8 cellular contexts compared by ENCODE assay signal in genomic region chr22:41091139-41092022, GRCh38. TPM values are rescaled to one million over a fixed set of nuclear protein-coding genes. Genes with fewer than 3 reads are reported as not detected.
DNase-seq lines count a peak whose midpoint lies in the region; ATAC-seq and TF ChIP-seq lines count a peak whose summit lies in the region.

No MANE protein-coding gene starts in this region.

- no peak overlapping the region for H2AFZ ChIP-seq in GM23338

- H3K27ac ChIP-seq in DOHH2 (ENCODE audit: low read depth, low read length) (peak overlapping the region; percentile 94), GM23338 (ENCODE audit: low read depth) (peak overlapping the region; percentile 99)

- no peaks in the 10 kb centered on the region for H3K27me3 ChIP-seq in DOHH2 (ENCODE audit: control insufficient read depth, low read length)
- no peaks in the 10 kb centered on the region for H3K27me3 ChIP-seq in GM23338 (ENCODE audit: insufficient read depth)

- H3K4me1 ChIP-seq in DOHH2 (ENCODE audit: control insufficient read depth, low read length), result peaks cover 23% of the 10 kb centered on the region
- peaks cover 18% of the 10 kb centered on the region for H3K4me1 ChIP-seq in GM23338 (ENCODE audit: insufficient read depth)

- peaks cover 27% of the 10 kb centered on the region for H4K20me1 ChIP-seq in DOHH2 (ENCODE audit: control insufficient read depth, insufficient read depth, low read depth, low read length)
- peaks cover 27% of the 10 kb centered on the region for H4K20me1 ChIP-seq in GM23338 (replicated peaks; ENCODE audit: insufficient read depth)

- H3K4me2 ChIP-seq in DOHH2 (ENCODE audit: low read length) (peak overlapping the region; percentile 77), GM23338 (peak overlapping the region; percentile 75)

- H3K4me1 Mint-ChIP-seq in GM23338 (peaks cover 23% of the 10 kb centered on the region), naive B cell (peaks cover 29 to 40% (median 35%) of the 10 kb centered on the region in 3 donors)
- peaks cover 20% of the 10 kb centered on the region for H3K4me1 Mint-ChIP-seq in activated T-helper 17 cell treated with anti-CD3 and anti-CD28 coated beads, Interleukin-2, amount 50 U/mL, for 72 hours
- H3K4me1 Mint-ChIP-seq in stimulated activated effector memory CD8-positive, alpha-beta T cell treated with anti-CD3 and anti-CD28 coated beads, Interleukin-12 subunit alpha, Interleukin-12 subunit beta, amount 100 ng/mL, for 72 hours, result peaks cover 26% of the 10 kb centered on the region

- H3K4me3 Mint-ChIP-seq in GM23338, result peak overlapping the region; percentile 92
- peak overlapping the region; percentile 96 for H3K4me3 Mint-ChIP-seq in activated T-helper 17 cell treated with anti-CD3 and anti-CD28 coated beads, Interleukin-2, amount 50 U/mL, for 72 hours
- H3K4me3 Mint-ChIP-seq in naive B cell, result peak overlapping the region; percentile 92 to 100 (median 96)
- H3K4me3 Mint-ChIP-seq in stimulated activated effector memory CD8-positive, alpha-beta T cell treated with anti-CD3 and anti-CD28 coated beads, Interleukin-12 subunit alpha, Interleukin-12 subunit beta, amount 100 ng/mL, for 72 hours, result peak overlapping the region; percentile 98

- no peak for TF ChIP-seq CTCF in DOHH2 (IDR thresholded peaks at IDR 0.05; ENCODE audit: low read depth, low read length, poor library complexity, severe bottlenecking)
- TF ChIP-seq CTCF in GM23338 (conservative IDR thresholded peaks at IDR 0.05; ENCODE audit: low read depth in 2 of 2), result no peak

- peak overlapping the region; percentile 83 for H3K4me3 ChIP-seq in DOHH2 (ENCODE audit: low read length)
- peak overlapping the region; percentile 90 for H3K4me3 ChIP-seq in GM23338

- no peaks in the 10 kb centered on the region for H3K9me3 ChIP-seq in DOHH2 (ENCODE audit: control insufficient read depth, insufficient read depth, low read length)

- H3K36me3 ChIP-seq in DOHH2 (ENCODE audit: control insufficient read depth, low read length) (peaks cover 40% of the 10 kb centered on the region), GM23338 (ENCODE audit: insufficient read depth) (no peaks in the 10 kb centered on the region)

- DNase-seq in GM23338 (ENCODE audit: low spot score), result peak; percentile 99
- peak; percentile 98 for DNase-seq in LHCN-M2 (ENCODE audit: low read depth)
- DNase-seq in RPMI7951 (ENCODE audit: low read depth), result peak; percentile 96
- DNase-seq in fibroblast of gingiva (ENCODE audit: low read depth), result peak; percentile 99
- DNase-seq in naive B cell, result peak; percentile 99
- peak; percentile 98 to 99 for DNase-seq in stimulated activated effector memory CD8-positive, alpha-beta T cell treated with anti-CD3 and anti-CD28 coated beads, Interleukin-12 subunit alpha, Interleukin-12 subunit beta, amount 100 ng/mL, for 72 hours (ENCODE audit: low spot score in 2 of 2)

- peaks cover 46% of the 10 kb centered on the region for H3K79me2 ChIP-seq in DOHH2 (ENCODE audit: control insufficient read depth, low read length)
- H3K79me2 ChIP-seq in GM23338 (replicated peaks; ENCODE audit: insufficient read depth), result peaks cover 41% of the 10 kb centered on the region

- peak overlapping the region; percentile 99 for H3K27ac Mint-ChIP-seq in GM23338
- H3K27ac Mint-ChIP-seq in activated T-helper 17 cell treated with anti-CD3 and anti-CD28 coated beads, Interleukin-2, amount 50 U/mL, for 72 hours, result peak overlapping the region; percentile 100
- peak overlapping the region; percentile 97 to 100 (median 100) for H3K27ac Mint-ChIP-seq in naive B cell
- peak overlapping the region; percentile 99 for H3K27ac Mint-ChIP-seq in stimulated activated effector memory CD8-positive, alpha-beta T cell treated with anti-CD3 and anti-CD28 coated beads, Interleukin-12 subunit alpha, Interleukin-12 subunit beta, amount 100 ng/mL, for 72 hours

- H3K9me3 Mint-ChIP-seq in GM23338, result no peaks in the 10 kb centered on the region; the same call in 1 of the 3 replicates
- H3K9me3 Mint-ChIP-seq in activated T-helper 17 cell treated with anti-CD3 and anti-CD28 coated beads, Interleukin-2, amount 50 U/mL, for 72 hours, result no peaks in the 10 kb centered on the region
- H3K9me3 Mint-ChIP-seq in naive B cell, result no peaks in the 10 kb centered on the region
- no peaks in the 10 kb centered on the region for H3K9me3 Mint-ChIP-seq in stimulated activated effector memory CD8-positive, alpha-beta T cell treated with anti-CD3 and anti-CD28 coated beads, Interleukin-12 subunit alpha, Interleukin-12 subunit beta, amount 100 ng/mL, for 72 hours

- H3K9me2 ChIP-seq in DOHH2 (replicated peaks; ENCODE audit: control insufficient read depth, low read length), result no peaks in the 10 kb centered on the region
- H3K9me2 ChIP-seq in GM23338 (ENCODE audit: insufficient read depth), result no peaks in the 10 kb centered on the region

- ATAC-seq in GM23338 (peak; percentile 82), naive B cell (ENCODE audit: low read depth in 2 of 2) (peak; percentile 79 to 80)
- peak; percentile 94 for ATAC-seq in activated T-helper 17 cell treated with anti-CD3 and anti-CD28 coated beads, Interleukin-2, amount 50 U/mL, for 72 hours (replicated peaks)
- ATAC-seq in stimulated activated effector memory CD8-positive, alpha-beta T cell treated with anti-CD3 and anti-CD28 coated beads, Interleukin-12 subunit alpha, Interleukin-12 subunit beta, amount 100 ng/mL, for 72 hours, result peak; percentile 94

- H3F3A ChIP-seq in DOHH2 (ENCODE audit: control insufficient read depth, insufficient read depth) (no peaks in the 10 kb centered on the region), GM23338 (replicated peaks; ENCODE audit: low read depth) (no peaks in the 10 kb centered on the region)

- H3K36me3 Mint-ChIP-seq in GM23338 (ENCODE audit: low read depth) (peaks cover 26% of the 10 kb centered on the region), naive B cell (peaks cover 6 to 8% of the 10 kb centered on the region in 2 donors)
- H3K36me3 Mint-ChIP-seq in activated T-helper 17 cell treated with anti-CD3 and anti-CD28 coated beads, Interleukin-2, amount 50 U/mL, for 72 hours (ENCODE audit: low read depth), result peaks cover 40% of the 10 kb centered on the region
- H3K36me3 Mint-ChIP-seq in stimulated activated effector memory CD8-positive, alpha-beta T cell treated with anti-CD3 and anti-CD28 coated beads, Interleukin-12 subunit alpha, Interleukin-12 subunit beta, amount 100 ng/mL, for 72 hours, result peaks cover 40% of the 10 kb centered on the region

- H3K27me3 Mint-ChIP-seq in GM23338 (ENCODE audit: insufficient read depth, low read depth, poor library complexity) (peaks cover 7% of the 10 kb centered on the region), naive B cell (no peaks in the 10 kb centered on the region)
- no peaks in the 10 kb centered on the region for H3K27me3 Mint-ChIP-seq in activated T-helper 17 cell treated with anti-CD3 and anti-CD28 coated beads, Interleukin-2, amount 50 U/mL, for 72 hours

TF ChIP-seq in GM23338, 12 proteins besides CTCF, POLR2A, EP300 and RAD21:
- TF ChIP-seq ETS1 (IDR thresholded peaks at IDR 0.05), result peak; percentile 73
- TF ChIP-seq JUNB (IDR thresholded peaks at IDR 0.05; ENCODE audit: unreplicated experiment), result no peak
- peak; percentile 54; the same call in 1 of the 2 replicates for TF ChIP-seq CREB1 (CRISPR knock-in tag; IDR thresholded peaks at IDR 0.05; ENCODE audit: low read depth)
- TF ChIP-seq POLR2AphosphoS5 (IDR thresholded peaks at IDR 0.05; ENCODE audit: low read depth), result peak; percentile 91
- TF ChIP-seq REST (IDR thresholded peaks at IDR 0.05; ENCODE audit: unreplicated experiment), result no peak
- TF ChIP-seq ZNF331 (CRISPR knock-in tag; IDR thresholded peaks at IDR 0.05; ENCODE audit: low read depth), result no peak

RNA-seq across cellular contexts. Expression of gene EP300, which starts 1.0 kb away (rescaled TPM):
- total RNA-seq in GM23338 (2014; rRNA removed; shearing (Covaris generic)), result 129 and 130 TPM in 2 replicates
- polyA plus RNA-seq in GM23338 (2016; fragmentation: Nextera tagmentation; extraction: Ambion mirVana) (39.4 and 40.7 TPM in 2 replicates), naive B cell (ENCODE audit: low read depth in 6 of 6) (10 to 100 TPM; 17.0 to 41.3 (median 20.1) TPM)
- total RNA-seq in LHCN-M2 (2014; rRNA removed), result 17.2 and 24.0 TPM in 2 replicates
- 11.1 TPM for polyA plus RNA-seq in LHCN-M2 (2012)
- 24.0 and 27.3 TPM in 2 replicates for total RNA-seq in RPMI7951 (2014; rRNA removed; shearing (Covaris generic))
- total RNA-seq in activated T-helper 17 cell treated with anti-CD3 and anti-CD28 coated beads, Interleukin-2, amount 50 U/mL, for 72 hours, result 10 to 100 TPM; 58.6 to 77.2 TPM

Comparison
In these comparisons a context has a peak if more than half of its experiments do, and no peak if none do; other contexts are left out.
1. Peak in every context shown above with its lines: DNase-seq, ATAC-seq, H3K4me3 ChIP-seq and H3K27ac ChIP-seq.